ENCODE assay signal across 12 cellular contexts in genomic region chr15:92681141-92681622, GRCh38. TPM values are rescaled to one million over a fixed set of nuclear protein-coding genes. Genes with fewer than 3 reads are reported as not detected.
DNase-seq lines count a peak whose midpoint lies in the region; ATAC-seq and TF ChIP-seq lines count a peak whose summit lies in the region.
"Had no signal": no experiment of that assay in that cellular context is flagged by ENCODE, and none has a peak within 500 bp of the region (broad histone marks: within the 10 kb centered on the region; RNA-seq: fewer than 3 reads in every experiment).

No MANE protein-coding gene starts in this region.

- peak overlapping the region; percentile 66 for H3K27ac ChIP-seq in SK-N-MC
- H3K27ac ChIP-seq: SJSA1 had no signal

- no peak for TF ChIP-seq CTCF in fibroblast of mammary gland (conservative IDR thresholded peaks at IDR 0.05; ENCODE audit: control insufficient read depth, insufficient read depth, low read depth, low read length)
- no peak for TF ChIP-seq CTCF in omental fat pad (IDR thresholded peaks at IDR 0.05)

- no peaks in the 10 kb centered on the region for H3K36me3 ChIP-seq in SK-N-MC (ENCODE audit: insufficient read depth, low read length)
- H3K36me3 ChIP-seq: SJSA1 had no signal

- H3K4me3 ChIP-seq in SK-N-MC = peak overlapping the region; percentile 4; the same call in 1 of the 2 replicates
- H3K4me3 ChIP-seq in fibroblast of mammary gland (ENCODE audit: control insufficient read depth, low read depth, low read length) = no peak overlapping the region
- H3K4me3 ChIP-seq: SJSA1 had no signal

- no peak overlapping the region for H3K9ac ChIP-seq in SK-N-MC (ENCODE audit: insufficient read length)

- DNase-seq in Ammon's horn (ENCODE audit: low spot score) (peak; percentile 38), SK-N-MC (ENCODE audit: low read depth, low spot score) (peak; percentile 62), fibroblast of mammary gland (ENCODE audit: low read depth) (peak; percentile 91), omental fat pad (ENCODE audit: low spot score) (no peak), NCI-H2081 (lab: John Stamatoyannopoulos, UW) (no peak)
- DNase-seq in activated naive CD4-positive, alpha-beta T cell (lab: John Stamatoyannopoulos, UW) = no peak
- DNase-seq: cerebellar nuclear complex; NCI-H1694 treated with DMSO at 0.1 percent for 48 hours; stimulated activated CD4-positive, alpha-beta T cell treated with anti-CD3 and anti-CD28 coated beads, Interleukin-12 subunit alpha, Interleukin-12 subunit beta, amount 100 ng/mL, for 4 hours had no signal

- peak; percentile 87 for ATAC-seq in omental fat pad (ENCODE audit: low FRiP score)
- no peak for ATAC-seq in HG03175 (IDR thresholded peaks at IDR 0.05; ENCODE audit: unreplicated experiment)
- no peak for ATAC-seq in HG03521 (IDR thresholded peaks at IDR 0.05; ENCODE audit: unreplicated experiment)

- no peaks in the 10 kb centered on the region for H3K9me3 ChIP-seq in SK-N-MC (ENCODE audit: low read depth, low read length)
- H3K9me3 ChIP-seq: SJSA1 had no signal

RNA-seq across cellular contexts. Expression of gene FAM174B, which starts 25.6 kb away (rescaled TPM):
- 10 to 100 TPM in 2 of 4 donors, 1 to 10 TPM in 2; 3.1 to 17.0 (median 11.1) TPM for total RNA-seq in omental fat pad

Comparison
In these comparisons a context has a peak if more than half of its experiments do, and no peak if none do; other contexts are left out.
1. DNase-seq: peak in Ammon's horn (single experiment), SK-N-MC (single experiment) and fibroblast of mammary gland (single experiment); none in omental fat pad (single experiment), activated naive CD4-positive, alpha-beta T cell (0 of 4) and NCI-H2081 (0 of 2).